8 cellular contexts compared by ENCODE assay signal in genomic region chr15:60899322-60899966, GRCh38.
DNase-seq lines count a peak whose midpoint lies in the region; ATAC-seq lines count a peak whose summit lies in the region.

No MANE protein-coding gene starts in this region.

- POLR2A ChIA-PET in CD4-positive, alpha-beta memory T cell (lab: Charles Lee; ENCODE audit: partially characterized antibody): interaction anchor here (1.4 kb wide), 1 partner anchor 308 kb away, joined by 3 read pairs; no protein-coding TSS in a partner anchor

- peak overlapping the region in 3 of 8 donors; percentile 2 to 16 (median 5) for H3K4me3 Mint-ChIP-seq in CD4-positive, alpha-beta memory T cell
- peak overlapping the region; percentile 8 for H3K4me3 Mint-ChIP-seq in T-helper 2 cell treated with Interferon-gamma antibody and Interleukin-4, amounts not matched to agents 5 μg/mL and 100 μg/mL, for 36 hours

- ATAC-seq in GM18511 (IDR thresholded peaks at IDR 0.05; ENCODE audit: unreplicated experiment) (peak; percentile 57), HG02678 (IDR thresholded peaks at IDR 0.05; ENCODE audit: unreplicated experiment) (peak; percentile 48), GM21367 (IDR thresholded peaks at IDR 0.05; ENCODE audit: unreplicated experiment) (no peak), GM19324 (IDR thresholded peaks at IDR 0.05; ENCODE audit: low FRiP score, unreplicated experiment) (no peak)

- peak; percentile 55 to 85 (median 71) for DNase-seq in CD4-positive, alpha-beta memory T cell
- DNase-seq in T-helper 2 cell treated with Interferon-gamma antibody and Interleukin-4, amounts not matched to agents 5 μg/mL and 100 μg/mL, for 36 hours (ENCODE audit: low spot score): peak; percentile 55
- DNase-seq in retina (no peak), pons (ENCODE audit: low spot score) (no peak)

- CTCF ChIA-PET in CD4-positive, alpha-beta memory T cell (lab: Charles Lee; ENCODE audit: partially characterized antibody): interaction anchor here (1.0 to 1.6 kb wide), 3 partner anchors 17 to 33 kb away, joined by 3 to 6 read pairs (median 4); no protein-coding TSS in a partner anchor

- H3K9me3 Mint-ChIP-seq in CD4-positive, alpha-beta memory T cell: no peaks in the 10 kb centered on the region
- no peaks in the 10 kb centered on the region for H3K9me3 Mint-ChIP-seq in T-helper 2 cell treated with Interferon-gamma antibody and Interleukin-4, amounts not matched to agents 5 μg/mL and 100 μg/mL, for 36 hours

- no peak overlapping the region for H3K27ac ChIP-seq in CD4-positive, alpha-beta memory T cell (ENCODE audit: low read depth, low read length)

- H3K36me3 Mint-ChIP-seq in CD4-positive, alpha-beta memory T cell: no peaks in the 10 kb centered on the region
- no peaks in the 10 kb centered on the region for H3K36me3 Mint-ChIP-seq in T-helper 2 cell treated with Interferon-gamma antibody and Interleukin-4, amounts not matched to agents 5 μg/mL and 100 μg/mL, for 36 hours (ENCODE audit: low read depth)

- H3K4me1 Mint-ChIP-seq in CD4-positive, alpha-beta memory T cell: peaks cover 15 to 32% (median 22%) of the 10 kb centered on the region in 4 donors
- peaks cover 15% of the 10 kb centered on the region for H3K4me1 Mint-ChIP-seq in T-helper 2 cell treated with Interferon-gamma antibody and Interleukin-4, amounts not matched to agents 5 μg/mL and 100 μg/mL, for 36 hours (ENCODE audit: low read depth)

- H3K4me1 ChIP-seq in CD4-positive, alpha-beta memory T cell (ENCODE audit: insufficient read depth, low read length): peaks cover 17% of the 10 kb centered on the region

- no peaks in the 10 kb centered on the region for H3K27me3 ChIP-seq in CD4-positive, alpha-beta memory T cell (ENCODE audit: insufficient read depth, low read length)

- peak overlapping the region; percentile 75 to 96 (median 79) for H3K27ac Mint-ChIP-seq in CD4-positive, alpha-beta memory T cell
- H3K27ac Mint-ChIP-seq in T-helper 2 cell treated with Interferon-gamma antibody and Interleukin-4, amounts not matched to agents 5 μg/mL and 100 μg/mL, for 36 hours: no peak overlapping the region

- H3K27me3 Mint-ChIP-seq in CD4-positive, alpha-beta memory T cell: no peaks in the 10 kb centered on the region
- peaks cover 22% of the 10 kb centered on the region for H3K27me3 Mint-ChIP-seq in T-helper 2 cell treated with Interferon-gamma antibody and Interleukin-4, amounts not matched to agents 5 μg/mL and 100 μg/mL, for 36 hours (ENCODE audit: low read depth)

- no peaks in the 10 kb centered on the region for H3K36me3 ChIP-seq in CD4-positive, alpha-beta memory T cell (ENCODE audit: insufficient read depth, low read length)

- no peaks in the 10 kb centered on the region for H3K9me3 ChIP-seq in CD4-positive, alpha-beta memory T cell (ENCODE audit: control insufficient read depth in 1 of 2, low read length in 2 of 2)

- H3K4me3 ChIP-seq in CD4-positive, alpha-beta memory T cell (ENCODE audit: low read length in 2 of 2): no peak overlapping the region

- intact Hi-C loops in CD4-positive, alpha-beta memory T cell (cut with micrococcal nuclease): loop anchor here (5.0 kb wide), 1 partner anchor 42 kb away; no protein-coding TSS in a partner anchor

Comparison
In these comparisons a context has a peak if more than half of its experiments do, and no peak if none do; other contexts are left out.
1. DNase-seq: peak in CD4-positive, alpha-beta memory T cell (5 of 5) and T-helper 2 cell treated with Interferon-gamma antibody and Interleukin-4, amounts not matched to agents 5 μg/mL and 100 μg/mL, for 36 hours (single experiment); none in retina (single experiment) and pons (single experiment).
2. ATAC-seq: peak in GM18511 (single experiment) and HG02678 (single experiment); none in GM21367 (single experiment) and GM19324 (single experiment).